Comparison of ENCODE assay signal across 2 cellular contexts in the genomic region with DNA sequence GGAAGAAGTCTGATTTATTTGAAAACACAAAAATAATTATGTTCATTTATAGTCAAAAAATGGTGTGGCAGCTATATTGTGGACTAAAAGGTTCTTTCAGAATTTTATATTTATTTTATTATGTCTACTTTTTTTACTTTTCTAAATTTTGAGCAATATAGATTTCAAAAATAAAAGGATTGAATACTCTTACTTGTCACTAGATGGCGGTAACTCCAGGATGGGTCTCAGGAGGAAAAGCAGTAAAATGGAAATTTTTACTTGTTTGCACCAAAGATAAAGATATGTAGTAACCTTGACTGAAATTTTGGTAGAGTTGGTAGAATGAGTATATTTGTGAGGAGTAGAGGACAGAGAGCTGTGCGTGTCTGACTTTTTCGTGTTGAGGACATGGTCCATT.
TF ChIP-seq lines count a peak whose summit lies in the region.

No MANE protein-coding gene starts in this region.

TF ChIP-seq in HCT116, 20 proteins besides CTCF, POLR2A, EP300 and RAD21 (continued from another document):
- TF ChIP-seq TCF7L2 (IDR thresholded peaks at IDR 0.05; ENCODE audit: borderline replicate concordance, extremely low read depth, insufficient read depth, insufficient read length) (no peak), EZH2phosphoT487 (IDR thresholded peaks at IDR 0.05; ENCODE audit: borderline replicate concordance) (no peak), ZFX (IDR thresholded peaks at IDR 0.05) (no peak), FOSL1 (IDR thresholded peaks at IDR 0.05; ENCODE audit: low read depth) (no peak), EZH2 (IDR thresholded peaks at IDR 0.05) (no peak)
- TF ChIP-seq, protein P1, sequence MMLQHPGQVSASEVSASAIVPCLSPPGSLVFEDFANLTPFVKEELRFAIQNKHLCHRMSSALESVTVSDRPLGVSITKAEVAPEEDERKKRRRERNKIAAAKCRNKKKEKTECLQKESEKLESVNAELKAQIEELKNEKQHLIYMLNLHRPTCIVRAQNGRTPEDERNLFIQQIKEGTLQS (IDR thresholded peaks at IDR 0.05) = no peak
- TF ChIP-seq, protein P2, sequence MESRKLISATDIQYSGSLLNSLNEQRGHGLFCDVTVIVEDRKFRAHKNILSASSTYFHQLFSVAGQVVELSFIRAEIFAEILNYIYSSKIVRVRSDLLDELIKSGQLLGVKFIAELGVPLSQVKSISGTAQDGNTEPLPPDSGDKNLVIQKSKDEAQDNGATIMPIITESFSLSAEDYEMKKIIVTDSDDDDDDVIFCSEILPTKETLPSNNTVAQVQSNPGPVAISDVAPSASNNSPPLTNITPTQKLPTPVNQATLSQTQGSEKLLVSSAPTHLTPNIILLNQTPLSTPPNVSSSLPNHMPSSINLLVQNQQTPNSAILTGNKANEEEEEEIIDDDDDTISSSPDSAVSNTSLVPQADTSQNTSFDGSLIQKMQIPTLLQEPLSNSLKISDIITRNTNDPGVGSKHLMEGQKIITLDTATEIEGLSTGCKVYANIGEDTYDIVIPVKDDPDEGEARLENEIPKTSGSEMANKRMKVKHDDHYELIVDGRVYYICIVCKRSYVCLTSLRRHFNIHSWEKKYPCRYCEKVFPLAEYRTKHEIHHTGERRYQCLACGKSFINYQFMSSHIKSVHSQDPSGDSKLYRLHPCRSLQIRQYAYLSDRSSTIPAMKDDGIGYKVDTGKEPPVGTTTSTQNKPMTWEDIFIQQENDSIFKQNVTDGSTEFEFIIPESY (IDR thresholded peaks at IDR 0.05; ENCODE audit: extremely low read depth, insufficient replicate concordance, low read length) = no peak
- TF ChIP-seq, protein P3, sequence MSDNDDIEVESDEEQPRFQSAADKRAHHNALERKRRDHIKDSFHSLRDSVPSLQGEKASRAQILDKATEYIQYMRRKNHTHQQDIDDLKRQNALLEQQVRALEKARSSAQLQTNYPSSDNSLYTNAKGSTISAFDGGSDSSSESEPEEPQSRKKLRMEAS (IDR thresholded peaks at IDR 0.05) = no peak

TF ChIP-seq in liver, 16 proteins besides CTCF, POLR2A, EP300 and RAD21 (continued from another document):
- TF ChIP-seq, protein P4, sequence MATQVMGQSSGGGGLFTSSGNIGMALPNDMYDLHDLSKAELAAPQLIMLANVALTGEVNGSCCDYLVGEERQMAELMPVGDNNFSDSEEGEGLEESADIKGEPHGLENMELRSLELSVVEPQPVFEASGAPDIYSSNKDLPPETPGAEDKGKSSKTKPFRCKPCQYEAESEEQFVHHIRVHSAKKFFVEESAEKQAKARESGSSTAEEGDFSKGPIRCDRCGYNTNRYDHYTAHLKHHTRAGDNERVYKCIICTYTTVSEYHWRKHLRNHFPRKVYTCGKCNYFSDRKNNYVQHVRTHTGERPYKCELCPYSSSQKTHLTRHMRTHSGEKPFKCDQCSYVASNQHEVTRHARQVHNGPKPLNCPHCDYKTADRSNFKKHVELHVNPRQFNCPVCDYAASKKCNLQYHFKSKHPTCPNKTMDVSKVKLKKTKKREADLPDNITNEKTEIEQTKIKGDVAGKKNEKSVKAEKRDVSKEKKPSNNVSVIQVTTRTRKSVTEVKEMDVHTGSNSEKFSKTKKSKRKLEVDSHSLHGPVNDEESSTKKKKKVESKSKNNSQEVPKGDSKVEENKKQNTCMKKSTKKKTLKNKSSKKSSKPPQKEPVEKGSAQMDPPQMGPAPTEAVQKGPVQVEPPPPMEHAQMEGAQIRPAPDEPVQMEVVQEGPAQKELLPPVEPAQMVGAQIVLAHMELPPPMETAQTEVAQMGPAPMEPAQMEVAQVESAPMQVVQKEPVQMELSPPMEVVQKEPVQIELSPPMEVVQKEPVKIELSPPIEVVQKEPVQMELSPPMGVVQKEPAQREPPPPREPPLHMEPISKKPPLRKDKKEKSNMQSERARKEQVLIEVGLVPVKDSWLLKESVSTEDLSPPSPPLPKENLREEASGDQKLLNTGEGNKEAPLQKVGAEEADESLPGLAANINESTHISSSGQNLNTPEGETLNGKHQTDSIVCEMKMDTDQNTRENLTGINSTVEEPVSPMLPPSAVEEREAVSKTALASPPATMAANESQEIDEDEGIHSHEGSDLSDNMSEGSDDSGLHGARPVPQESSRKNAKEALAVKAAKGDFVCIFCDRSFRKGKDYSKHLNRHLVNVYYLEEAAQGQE (IDR thresholded peaks at IDR 0.05) = no peak
- TF ChIP-seq HNF4A (conservative IDR thresholded peaks at IDR 0.05) = no peak
- no peak for TF ChIP-seq HNF4G (IDR thresholded peaks at IDR 0.05)
- TF ChIP-seq, protein P3 (IDR thresholded peaks at IDR 0.05) = no peak
- no peak for TF ChIP-seq EGR1 (IDR thresholded peaks at IDR 0.05; ENCODE audit: low read depth in 2 of 2)
- TF ChIP-seq RXRA (IDR thresholded peaks at IDR 0.05) = no peak
- TF ChIP-seq FOXA1 (IDR thresholded peaks at IDR 0.05) = no peak
- TF ChIP-seq JUND (IDR thresholded peaks at IDR 0.05) = no peak
- no peak for TF ChIP-seq SP1 (IDR thresholded peaks at IDR 0.05)
- TF ChIP-seq, protein P2 (IDR thresholded peaks at IDR 0.05) = no peak
- TF ChIP-seq NR2F2 (IDR thresholded peaks at IDR 0.05) = no peak
- no peak for TF ChIP-seq TAF1 (conservative IDR thresholded peaks at IDR 0.05)
